Comparison of ENCODE assay signal across 18 cellular contexts in genomic region chr6:35275861-35276260, GRCh38. TPM values are rescaled to one million over a fixed set of nuclear protein-coding genes. Genes with fewer than 3 reads are reported as not detected.
A peak's percentile ranks its signal among the peaks of the same experiment; 100 is the strongest.
DNase-seq lines count a peak whose midpoint lies in the region; ATAC-seq and TF ChIP-seq lines count a peak whose summit lies in the region.
"Had no signal": no experiment of that assay in that cellular context is flagged by ENCODE, and none has a peak within 500 bp of the region (broad histone marks: within the 10 kb centered on the region; RNA-seq: fewer than 3 reads in every experiment).

No MANE protein-coding gene starts in this region.

- TF ChIP-seq CTCF in HEK293 (tag by site-specific recombination; IDR thresholded peaks at IDR 0.05), result no peak

- no peak overlapping the region for H3K27ac Mint-ChIP-seq in T-cell

- no peak overlapping the region for H3K4me3 ChIP-seq in HEK293 (ENCODE audit: low read depth, low read length)
- H3K4me3 ChIP-seq in stomach smooth muscle (ENCODE audit: low read length in 2 of 2), result no peak overlapping the region

- H3K9me3 Mint-ChIP-seq in T-cell, result no peaks in the 10 kb centered on the region
- H3K9me3 Mint-ChIP-seq: CD8-positive, alpha-beta memory T cell had no signal

- ATAC-seq in left ventricle myocardium superior (peak; percentile 8), T-cell (replicated peaks in 1 of 4) (no peak)

- no peaks in the 10 kb centered on the region for H3K27me3 Mint-ChIP-seq in T-cell
- H3K27me3 Mint-ChIP-seq: CD8-positive, alpha-beta memory T cell had no signal

- no peak overlapping the region for H3K27ac ChIP-seq in HEK293 (ENCODE audit: extremely low read depth, low read depth, low read length)
- H3K27ac ChIP-seq in stomach smooth muscle (ENCODE audit: low read length), result peak overlapping the region; percentile 53

- H3K9ac ChIP-seq in stomach smooth muscle (ENCODE audit: low read length in 2 of 2), result no peak overlapping the region

- POLR2A ChIA-PET in HEK293 (lab: Yijun Ruan, JAX) (interaction anchor here (0.6 to 1.3 kb wide), 2 partner anchors 17 to 1497 kb away, joined by 3 to 4 read pairs; no protein-coding TSS in a partner anchor), T-cell (lab: Charles Lee) (interaction anchor here (0.6 to 0.7 kb wide), 2 partner anchors 18 to 776 kb away, joined by 3 to 4 read pairs; no protein-coding TSS in a partner anchor)

- H3K9me3 ChIP-seq in HEK293 (ENCODE audit: control insufficient read depth, insufficient read depth, low read depth, low read length) (no peaks in the 10 kb centered on the region), stomach smooth muscle (ENCODE audit: control insufficient read depth in 2 of 2, low read length in 2 of 2) (no peaks in the 10 kb centered on the region)
- H3K9me3 ChIP-seq: BE2C had no signal

- peaks cover 3% of the 10 kb centered on the region for H3K36me3 Mint-ChIP-seq in T-cell

- intact Hi-C loops in left ventricle myocardium superior (cut with micrococcal nuclease), result no loop called here

- H3K4me1 ChIP-seq in HEK293 (ENCODE audit: control insufficient read depth, insufficient read depth, low read length) (peaks cover 10% of the 10 kb centered on the region), stomach smooth muscle (ENCODE audit: control insufficient read depth, insufficient read depth, low read length) (peaks cover 14% of the 10 kb centered on the region)
- H3K4me1 ChIP-seq: BE2C had no signal

- peak; percentile 14 for DNase-seq in activated effector memory CD4-positive, alpha-beta T cell treated with anti-CD3 and anti-CD28 coated beads, Interleukin-2, amount 50 U/mL, for 16 hours
- no peak for DNase-seq in activated effector memory CD4-positive, alpha-beta T cell treated with Interleukin-2 at 50 U/mL for 16 hours
- DNase-seq in left ventricle myocardium superior (no peak), superior temporal gyrus (ENCODE audit: extremely low spot score) (no peak), KG1 (lab: John Stamatoyannopoulos, UW) (no peak), T-cell (no peak)
- DNase-seq: 8988T; BE2C; CD8-positive, alpha-beta memory T cell; DMS79 treated with DMSO at 0.1 percent for 48 hours; IMR-90; NCI-H187; NCI-H2171 treated with DMSO at 0.1 percent for 48 hours; NCI-H446 treated with DMSO at 0.1 percent for 48 hours; NCI-H748 treated with DMSO at 0.1 percent for 48 hours; OCI-M1 had no signal

- H3K4me3 Mint-ChIP-seq in T-cell, result no peak overlapping the region
- H3K4me3 Mint-ChIP-seq: CD8-positive, alpha-beta memory T cell had no signal

- CTCF ChIA-PET in HEK293 (lab: Yijun Ruan, JAX) (interaction anchor here (1.0 kb wide), 1 partner anchor 18 kb away, joined by 4 read pairs; no protein-coding TSS in a partner anchor), T-cell (lab: Charles Lee) (no interaction called here)

- H3K27me3 ChIP-seq in stomach smooth muscle (ENCODE audit: control insufficient read depth in 1 of 2, insufficient read depth in 2 of 2, low read length in 2 of 2), result no peaks in the 10 kb centered on the region
- H3K27me3 ChIP-seq: BE2C had no signal

- no peaks in the 10 kb centered on the region; a peak in 1 of 3 replicates for H3K36me3 ChIP-seq in HEK293 (ENCODE audit: control insufficient read depth in 2 of 2, insufficient read depth in 1 of 2, low read length in 2 of 2)
- H3K36me3 ChIP-seq in stomach smooth muscle (ENCODE audit: control insufficient read depth in 2 of 2, insufficient read depth in 2 of 2, low read length in 2 of 2), result peaks cover under 1% of the 10 kb centered on the region in 2 donors
- H3K36me3 ChIP-seq: BE2C had no signal

- peaks cover 6 to 19% (median 11%) of the 10 kb centered on the region in 3 donors for H3K4me1 Mint-ChIP-seq in T-cell

TF ChIP-seq in HEK293, 187 proteins besides CTCF, POLR2A, EP300 and RAD21:
- TF ChIP-seq ZNF580 (tag by site-specific recombination; IDR thresholded peaks at IDR 0.05) (0 out of 2 replicates have a peak, but pooled peaks have one; percentile 12), ZNF26 (tag by site-specific recombination; IDR thresholded peaks at IDR 0.05) (no peak), ZNF777 (tag by site-specific recombination; IDR thresholded peaks at IDR 0.05; ENCODE audit: borderline replicate concordance) (no peak), ZNF24 (tag by site-specific recombination; IDR thresholded peaks at IDR 0.05) (0 out of 2 replicates have a peak, but pooled peaks have one; percentile 28)

RNA-seq across cellular contexts. Expression of gene ZNF76, which starts 16.3 kb away (rescaled TPM):
- 44.1 TPM for total RNA-seq in left ventricle myocardium superior
- 10 to 100 TPM; 72.7 to 91.3 (median 84.8) TPM for total RNA-seq in T-cell

RNA-seq across cellular contexts. Expression of gene DEF6, which starts 21.8 kb away (rescaled TPM):
- 1.8 TPM for total RNA-seq in left ventricle myocardium superior
- 100 to 1,000 TPM; 221 to 311 (median 298) TPM for total RNA-seq in T-cell

Comparison
In these comparisons a context has a peak if more than half of its experiments do, and no peak if none do; other contexts are left out.
1. RNA of gene DEF6, which starts 21.8 kb away (total RNA-seq): 221 to 311 TPM in T-cell; 1.8 TPM in left ventricle myocardium superior (single experiment); every median in the first group is over 10 times any median in the second.